ENCODE assay signal across 20 cellular contexts in genomic region chr6:82097676-82098075, GRCh38.
A peak's percentile ranks its signal among the peaks of the same experiment; 100 is the strongest.
DNase-seq lines count a peak whose midpoint lies in the region; ATAC-seq and TF ChIP-seq lines count a peak whose summit lies in the region.
"Had no signal": no experiment of that assay in that cellular context is flagged by ENCODE, and none has a peak within 500 bp of the region (broad histone marks: within the 10 kb centered on the region; RNA-seq: fewer than 3 reads in every experiment).

No MANE protein-coding gene starts in this region.

- peaks cover 10% of the 10 kb centered on the region for H3K27me3 ChIP-seq in foreskin keratinocyte
- H3K27me3 ChIP-seq: BLaER1 treated with 17β-estradiol and CSF1 and Interleukin-3, amounts not matched to agents 10 nM and 100 nM had no signal

- H3K27me3 Mint-ChIP-seq in stimulated activated memory B cell treated with anti-CD40 and anti-IgM and Interleukin-4, amounts not matched to agents 10 μg/mL and 1 μg/mL and 100 μg/mL, for 72 hours = no peaks in the 10 kb centered on the region

- H3K27ac ChIP-seq in RWPE1 (no peak overlapping the region), foreskin keratinocyte (no peak overlapping the region)
- H3K27ac ChIP-seq: BLaER1 treated with 17β-estradiol and CSF1 and Interleukin-3, amounts not matched to agents 10 nM and 100 nM had no signal

- ATAC-seq in foreskin keratinocyte = peak; percentile 86
- no peak for ATAC-seq in stimulated activated memory B cell treated with anti-CD40 and anti-IgM and Interleukin-4, amounts not matched to agents 10 μg/mL and 1 μg/mL and 100 μg/mL, for 72 hours
- ATAC-seq in HG03469 (IDR thresholded peaks at IDR 0.05; ENCODE audit: unreplicated experiment) = no peak

- H3K4me3 Mint-ChIP-seq in stimulated activated memory B cell treated with anti-CD40 and anti-IgM and Interleukin-4, amounts not matched to agents 10 μg/mL and 1 μg/mL and 100 μg/mL, for 72 hours = no peak overlapping the region
- H3K4me3 Mint-ChIP-seq: CD4-positive, alpha-beta memory T cell; HFFc6 had no signal

- H3K9me3 Mint-ChIP-seq in stimulated activated memory B cell treated with anti-CD40 and anti-IgM and Interleukin-4, amounts not matched to agents 10 μg/mL and 1 μg/mL and 100 μg/mL, for 72 hours = no peaks in the 10 kb centered on the region
- H3K9me3 Mint-ChIP-seq: HFFc6 had no signal

- CTCF ChIA-PET in RWPE1 (lab: Yijun Ruan, JAX) = no interaction called here

- DNase-seq in DMS53 (lab: John Stamatoyannopoulos, UW) (peak; percentile 90), HPDE6-E6E7 (ENCODE audit: extremely low spot score) (peak; percentile 29), RWPE1 (ENCODE audit: low spot score) (peak; percentile 38), foreskin keratinocyte (peak; percentile 21 to 37), SKM-1 (lab: John Stamatoyannopoulos, UW; ENCODE audit: unreplicated experiment) (no peak), 8988T (no peak)
- DNase-seq: Calu3; CD4-positive, alpha-beta memory T cell; EL; H7; HFFc6; IMR-90; NCI-H1930; NCI-H2227 treated with DMSO at 0.1 percent for 48 hours; NCI-H510A treated with DMSO at 0.1 percent for 48 hours; SIG-M5; SK-N-SH had no signal

- TF ChIP-seq CTCF in RWPE1 (conservative IDR thresholded peaks at IDR 0.05; ENCODE audit: low read depth) (no peak), foreskin keratinocyte (conservative IDR thresholded peaks at IDR 0.05) (peak; percentile 29)

- H3K27ac Mint-ChIP-seq in stimulated activated memory B cell treated with anti-CD40 and anti-IgM and Interleukin-4, amounts not matched to agents 10 μg/mL and 1 μg/mL and 100 μg/mL, for 72 hours = no peak overlapping the region
- H3K27ac Mint-ChIP-seq: CD4-positive, alpha-beta memory T cell; HFFc6 had no signal

- H3K4me1 Mint-ChIP-seq in stimulated activated memory B cell treated with anti-CD40 and anti-IgM and Interleukin-4, amounts not matched to agents 10 μg/mL and 1 μg/mL and 100 μg/mL, for 72 hours = no peaks in the 10 kb centered on the region
- H3K4me1 Mint-ChIP-seq: CD4-positive, alpha-beta memory T cell had no signal

- POLR2A ChIA-PET in RWPE1 (lab: Yijun Ruan, JAX; ENCODE audit: low non-redundant PET) = no interaction called here

- H3K4me1 ChIP-seq in foreskin keratinocyte = no peaks in the 10 kb centered on the region
- H3K4me1 ChIP-seq: BLaER1 treated with 17β-estradiol and CSF1 and Interleukin-3, amounts not matched to agents 10 nM and 100 nM had no signal

- no peaks in the 10 kb centered on the region for H3K36me3 Mint-ChIP-seq in stimulated activated memory B cell treated with anti-CD40 and anti-IgM and Interleukin-4, amounts not matched to agents 10 μg/mL and 1 μg/mL and 100 μg/mL, for 72 hours
- H3K36me3 Mint-ChIP-seq: CD4-positive, alpha-beta memory T cell had no signal

Comparison
In these comparisons a context has a peak if more than half of its experiments do, and no peak if none do; other contexts are left out.
1. DNase-seq: peak in DMS53 (single experiment), HPDE6-E6E7 (single experiment), RWPE1 (single experiment) and foreskin keratinocyte (2 of 2); none in SKM-1 (single experiment) and 8988T (single experiment).